8 cellular contexts compared by ENCODE assay signal in the genomic region with DNA sequence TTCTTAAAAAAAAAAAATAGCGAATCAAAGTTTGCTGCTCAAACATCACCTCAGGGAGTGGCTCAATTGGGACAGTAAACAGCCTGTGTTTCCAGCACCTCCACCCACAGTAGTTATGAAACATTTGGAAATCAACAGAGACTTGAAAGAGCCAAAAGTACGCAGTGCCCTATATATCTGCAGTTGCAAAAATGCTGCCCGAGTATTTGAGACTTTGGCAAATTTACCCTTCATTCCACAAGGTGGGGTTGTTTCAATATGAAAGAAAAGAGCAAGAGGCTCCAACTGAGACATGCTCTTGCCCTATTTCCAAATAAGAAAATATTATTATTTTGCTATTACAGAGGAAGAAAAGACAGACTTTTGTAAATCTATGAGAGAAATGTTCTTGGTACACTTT.
A peak's percentile ranks its signal among the peaks of the same experiment; 100 is the strongest.
DNase-seq lines count a peak whose midpoint lies in the region; TF ChIP-seq lines count a peak whose summit lies in the region.

No MANE protein-coding gene starts in this region.

- H3K4me2 ChIP-seq in mesenchymal stem cell (ENCODE audit: low read length, poor library complexity, severe bottlenecking): no peak overlapping the region

- no peaks in the 10 kb centered on the region for H3K36me3 ChIP-seq in mesenchymal stem cell (ENCODE audit: control insufficient read depth in 1 of 2, insufficient read depth in 2 of 2, low read depth in 1 of 2, low read length in 2 of 2)

- no peaks in the 10 kb centered on the region for H3K4me1 ChIP-seq in mesenchymal stem cell (ENCODE audit: control insufficient read depth, insufficient read depth, low read depth, low read length)

- no peak overlapping the region for H3K18ac ChIP-seq in mesenchymal stem cell (ENCODE audit: low read depth in 1 of 2, low read length in 2 of 2)

- no peak overlapping the region for H3K23ac ChIP-seq in mesenchymal stem cell (ENCODE audit: low read length in 2 of 2)

- DNase-seq in EL (peak; percentile 68), M059J (ENCODE audit: low read depth) (peak; percentile 51), astrocyte of the cerebellum (ENCODE audit: low read depth) (peak; percentile 51), mesenchymal stem cell (peak; percentile 51), substantia nigra (lab: John Stamatoyannopoulos, UW) (no peak), T1000 (lab: John Stamatoyannopoulos, UW) (no peak), NK-92 (lab: John Stamatoyannopoulos, UW; ENCODE audit: unreplicated experiment) (no peak)
- no peak for DNase-seq in activated T-cell treated with anti-CD3 and anti-CD28 coated beads, Interleukin-2, amount 50 U/mL, for 1 hour

- no peak overlapping the region for H4K91ac ChIP-seq in mesenchymal stem cell (ENCODE audit: low read length)

- no peaks in the 10 kb centered on the region for H3K27me3 ChIP-seq in mesenchymal stem cell (ENCODE audit: control insufficient read depth in 1 of 2, insufficient read depth in 1 of 2, low read length in 2 of 2)

- no peak overlapping the region for H2BK5ac ChIP-seq in mesenchymal stem cell (ENCODE audit: low read depth, low read length, poor library complexity, severe bottlenecking)

- no peak overlapping the region for H3K4ac ChIP-seq in mesenchymal stem cell (ENCODE audit: low read depth in 1 of 2, low read length in 2 of 2)

- no peak overlapping the region for H2BK12ac ChIP-seq in mesenchymal stem cell (ENCODE audit: low read length in 2 of 2)

- no peak overlapping the region for H3K27ac ChIP-seq in mesenchymal stem cell (ENCODE audit: low read length, poor library complexity, severe bottlenecking)
- H3K27ac ChIP-seq in substantia nigra (ENCODE audit: low read depth, low read length, poor library complexity, severe bottlenecking): no peak overlapping the region

- H3K4me3 ChIP-seq in astrocyte of the cerebellum (ENCODE audit: low read depth, low read length): no peak overlapping the region
- no peak overlapping the region for H3K4me3 ChIP-seq in mesenchymal stem cell (ENCODE audit: insufficient read depth in 1 of 2, low read depth in 1 of 2, low read length in 2 of 2)

- H2AK5ac ChIP-seq in mesenchymal stem cell (ENCODE audit: low read length, severe bottlenecking): no peak overlapping the region

- H2BK120ac ChIP-seq in mesenchymal stem cell (ENCODE audit: low read depth, low read length): no peak overlapping the region

- 50% methylated on average over 3 of the region's 3 CpGs for WGBS in mesenchymal stem cell

- no peak overlapping the region for H2BK15ac ChIP-seq in mesenchymal stem cell (ENCODE audit: low read depth, poor library complexity, severe bottlenecking)

- no peak overlapping the region for H3K14ac ChIP-seq in mesenchymal stem cell (ENCODE audit: low read length in 2 of 2)

- H2AFZ ChIP-seq in mesenchymal stem cell (ENCODE audit: low read depth, low read length): no peak overlapping the region

- peak; percentile 65 for TF ChIP-seq CTCF in astrocyte of the cerebellum (IDR thresholded peaks at IDR 0.05; ENCODE audit: low read depth, low read length, missing control alignments)

- in situ Hi-C loops in astrocyte of the cerebellum (cut with HindIII; ENCODE audit: low sequenced_read_pairs): no loop called here

- H3K79me1 ChIP-seq in mesenchymal stem cell (replicated peaks; ENCODE audit: low read length, poor library complexity, severe bottlenecking): no peaks in the 10 kb centered on the region

- peak overlapping the region; percentile 68 for H3K9ac ChIP-seq in mesenchymal stem cell (ENCODE audit: low read length)

- H4K8ac ChIP-seq in mesenchymal stem cell (ENCODE audit: low read length): no peak overlapping the region

- no peaks in the 10 kb centered on the region for H3K9me3 ChIP-seq in mesenchymal stem cell (ENCODE audit: control insufficient read depth, low read length)

Comparison
In these comparisons a context has a peak if more than half of its experiments do, and no peak if none do; other contexts are left out.
1. DNase-seq: peak in EL (single experiment), M059J (single experiment), astrocyte of the cerebellum (single experiment) and mesenchymal stem cell (single experiment); none in substantia nigra (0 of 49), T1000 (single experiment), NK-92 (single experiment) and activated T-cell treated with anti-CD3 and anti-CD28 coated beads, Interleukin-2, amount 50 U/mL, for 1 hour (single experiment).